Comparison of ENCODE assay signal across 17 cellular contexts in genomic region chr6:95686858-95687257, GRCh38.
A peak's percentile ranks its signal among the peaks of the same experiment; 100 is the strongest.
DNase-seq lines count a peak whose midpoint lies in the region; ATAC-seq and TF ChIP-seq lines count a peak whose summit lies in the region.
"Had no signal": no experiment of that assay in that cellular context is flagged by ENCODE, and none has a peak within 500 bp of the region (broad histone marks: within the 10 kb centered on the region; RNA-seq: fewer than 3 reads in every experiment).

No MANE protein-coding gene starts in this region.

- H3K36me3 ChIP-seq in PC-9 (ENCODE audit: low read depth) = no peaks in the 10 kb centered on the region
- H3K36me3 ChIP-seq: SJCRH30 had no signal

- H4K20me1 ChIP-seq in PC-9 (ENCODE audit: insufficient read depth) = no peaks in the 10 kb centered on the region

- no peak for TF ChIP-seq CTCF in glutamatergic neuron (IDR thresholded peaks at IDR 0.05; ENCODE audit: partially characterized antibody, unreplicated experiment)
- TF ChIP-seq CTCF in PC-9 (conservative IDR thresholded peaks at IDR 0.05) = no peak

- no peak overlapping the region for H3K4me3 ChIP-seq in PC-9
- H3K4me3 ChIP-seq: SJCRH30 had no signal

- no peak overlapping the region for H3K4me2 ChIP-seq in PC-9

- CTCF ChIA-PET in PC-9 (lab: Charles Lee) = no interaction called here

- H3K36me3 Mint-ChIP-seq in glutamatergic neuron (ENCODE audit: unreplicated experiment) = peaks cover 5% of the 10 kb centered on the region

- H3K27ac Mint-ChIP-seq in glutamatergic neuron (ENCODE audit: unreplicated experiment) = peak overlapping the region; percentile 82

- H3K4me1 ChIP-seq in PC-9 (replicated peaks; ENCODE audit: insufficient read depth) = 0 out of 2 replicates have a peak, but pooled peaks cover 5% of the 10 kb centered on the region
- H3K4me1 ChIP-seq: SJCRH30 had no signal

- intact Hi-C loops in PC-9 (cut with micrococcal nuclease; ENCODE audit: unreplicated experiment) = no loop called here

- H3K27me3 ChIP-seq in PC-9 (ENCODE audit: insufficient read depth, low read depth) = no peaks in the 10 kb centered on the region
- H3K27me3 ChIP-seq: SJCRH30 had no signal

- ATAC-seq in HG03565 (IDR thresholded peaks at IDR 0.05; ENCODE audit: unreplicated experiment) = no peak
- ATAC-seq: HCT116, Panc1 had no signal

- H3K4me3 Mint-ChIP-seq in glutamatergic neuron (ENCODE audit: unreplicated experiment) = no peak overlapping the region

- H3K27ac ChIP-seq in PC-9 = no peak overlapping the region
- H3K27ac ChIP-seq: C4-2B, SJCRH30 had no signal

- H3K4me1 Mint-ChIP-seq in glutamatergic neuron (ENCODE audit: low read depth, unreplicated experiment) = peaks cover 22% of the 10 kb centered on the region

- H3F3A ChIP-seq in PC-9 (ENCODE audit: insufficient read depth, low read depth) = no peaks in the 10 kb centered on the region

- H3K9me3 Mint-ChIP-seq in glutamatergic neuron (ENCODE audit: unreplicated experiment) = no peaks in the 10 kb centered on the region

- H3K9me2 ChIP-seq in PC-9 (ENCODE audit: insufficient read depth) = no peaks in the 10 kb centered on the region

- no peaks in the 10 kb centered on the region for H3K27me3 Mint-ChIP-seq in glutamatergic neuron (ENCODE audit: unreplicated experiment)

- no TSS peak for BruUV-seq in PC-9 (replicated peaks; lab: Mats Ljungman, UMichigan)

- no peaks in the 10 kb centered on the region for H3K9me3 ChIP-seq in PC-9 (ENCODE audit: insufficient read depth, low read depth)
- H3K9me3 ChIP-seq: SJCRH30 had no signal

- DNase-seq in NCI-H1105 (lab: John Stamatoyannopoulos, UW) (peak; percentile 63), NCI-H1694 treated with DMSO at 0.1 percent for 48 hours (lab: John Stamatoyannopoulos, UW) (peak; percentile 94), NCI-H526 (lab: John Stamatoyannopoulos, UW) (peak; percentile 66 to 81), glutamatergic neuron (no peak), GM03348 (ENCODE audit: low spot score) (no peak), PC-9 (no peak)
- DNase-seq: ACHN, GOT3, IMR-90, NCI-H146, NCI-H748 treated with DMSO at 0.1 percent for 48 hours, SJCRH30, T1000 had no signal

- H2AFZ ChIP-seq in PC-9 = no peak overlapping the region

- H3K79me2 ChIP-seq in PC-9 (ENCODE audit: low read depth) = no peaks in the 10 kb centered on the region

- POLR2A ChIA-PET in PC-9 (lab: Charles Lee; ENCODE audit: unreplicated experiment) = no interaction called here

Comparison
In these comparisons a context has a peak if more than half of its experiments do, and no peak if none do; other contexts are left out.
1. DNase-seq: peak in NCI-H1105 (single experiment), NCI-H1694 treated with DMSO at 0.1 percent for 48 hours (single experiment) and NCI-H526 (2 of 2); none in glutamatergic neuron (single experiment), GM03348 (single experiment) and PC-9 (0 of 2).